ENCODE assay signal across 6 cellular contexts in the genomic region with DNA sequence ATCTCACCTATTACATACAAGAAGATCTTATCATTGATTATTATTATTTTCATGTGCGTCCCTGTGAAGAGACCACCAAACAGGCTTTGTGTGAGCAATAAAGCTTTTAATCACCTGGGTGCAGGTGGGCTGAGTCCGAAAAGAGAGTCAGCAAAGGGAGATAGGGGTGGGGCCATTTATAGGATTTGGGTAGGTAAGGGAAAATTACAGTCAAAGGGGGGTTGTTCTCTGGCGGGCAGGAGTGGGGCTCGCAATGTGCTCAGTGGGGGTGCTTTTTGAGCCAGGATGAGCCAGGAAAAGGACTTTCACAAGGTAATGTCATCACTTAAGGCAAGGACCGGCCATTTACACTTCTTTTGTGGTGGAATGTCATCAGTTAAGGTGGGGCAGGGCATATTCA.
A peak's percentile ranks its signal among the peaks of the same experiment; 100 is the strongest.
DNase-seq lines count a peak whose midpoint lies in the region; FAIRE-seq and TF ChIP-seq lines count a peak whose summit lies in the region.
"Not testable (repeated sequence)": the region's sequence is repeated elsewhere in the genome, so short reads cannot be mapped to it uniquely, and the experiment has no call there.

No MANE protein-coding gene starts in this region.

- CTCF ChIA-PET in H1 (lab: Charles Lee; ENCODE audit: partially characterized antibody), result interaction anchor here (1.1 to 1.4 kb wide), 3 partner anchors 70 to 90 kb away, joined by 3 to 6 read pairs (median 4); a partner anchor contains a TSS

- H3K4me2 ChIP-seq in H9 (ENCODE audit: insufficient read depth, insufficient read length, low read length) (peak overlapping the region; percentile 10), H1 (ENCODE audit: insufficient read depth in 1 of 2, low read depth in 2 of 2, low read length in 2 of 2) (peak overlapping the region; percentile 33 to 57)

- H3K9me3 ChIP-seq in ES-I3 (ENCODE audit: control insufficient read depth, insufficient read depth, low read length); H9 (ENCODE audit: control insufficient read depth, low read depth, low read length); HUES64 (ENCODE audit: insufficient read depth, low read depth, low read length); H1 (ENCODE audit: insufficient read depth in 2 of 2, low read depth in 1 of 2, low read length in 1 of 2); iPS DF 6.9 (ENCODE audit: control insufficient read depth, insufficient read depth, low read length); iPS-20b (ENCODE audit: insufficient read depth, low read depth, low read length): not testable (repeated sequence)

- not testable (repeated sequence) for TF ChIP-seq EP300 in H1 (IDR thresholded peaks at IDR 0.05; ENCODE audit: borderline replicate concordance in 1 of 2, low read depth in 2 of 2, low read length in 2 of 2)

- not testable (repeated sequence) for H3K27me3 Mint-ChIP-seq in H9 (ENCODE audit: low read depth)

- H4K5ac ChIP-seq in H9 (ENCODE audit: insufficient read length, low read depth, low read length), result not testable (repeated sequence)
- H4K5ac ChIP-seq in H1 (ENCODE audit: insufficient read length, low read depth, low read length), result peak overlapping the region; percentile 9

- WGBS in H9 (ENCODE audit: extremely low coverage, insufficient read length, low lambda C conversion rate), result no CpG with 5 or more reads among the region's 5 CpGs
- 9% methylated on average over 5 of the region's 5 CpGs for WGBS in HUES64
- 13% methylated on average over 4 of the region's 5 CpGs; no CpG with 5 or more reads in 1 of the 2 experiments for WGBS in H1 (ENCODE audit: extremely low coverage in 1 of 2, insufficient coverage in 1 of 2, insufficient read length in 1 of 2, insufficient replicate concordance in 2 of 2, low coverage in 1 of 2, low lambda C conversion rate in 2 of 2, missing lambda C conversion rate in 1 of 2), 2 experiments
- WGBS in iPS DF 6.9 (ENCODE audit: insufficient coverage, insufficient read length), result no CpG with 5 or more reads among the region's 5 CpGs

- peak; percentile 65 for DNase-seq in H9
- DNase-seq in H1 (ENCODE audit: low read depth in 1 of 2, low spot score in 2 of 2), result peak in 1 of 2 experiments; percentile 62
- not testable (repeated sequence) for DNase-seq in iPS DF 6.9 (ENCODE audit: low read depth, low spot score)

- H3T11ph ChIP-seq in H9 (ENCODE audit: low read length), result not testable (repeated sequence)

- not testable (repeated sequence) for H3K4ac ChIP-seq in H9 (ENCODE audit: low read depth, low read length); H1 (replicated peaks; ENCODE audit: insufficient read length, low read depth, low read length)

- H2BK5ac ChIP-seq in H9 (ENCODE audit: insufficient read length, low read length); H1 (ENCODE audit: low read depth, low read length): not testable (repeated sequence)

- not testable (repeated sequence) for H2AK5ac ChIP-seq in H9 (ENCODE audit: insufficient read length, low read length); H1 (ENCODE audit: low read depth, low read length)

- not testable (repeated sequence) for H2AFZ ChIP-seq in H9 (ENCODE audit: low read length); H1 (ENCODE audit: low read length)

- not testable (repeated sequence) for H4K91ac ChIP-seq in H9 (ENCODE audit: insufficient read length, low read depth, low read length); H1 (replicated peaks; ENCODE audit: insufficient read length, low read length)

- H3K18ac ChIP-seq in H9 (ENCODE audit: insufficient read length, low read depth, low read length); H1 (ENCODE audit: extremely low read depth, low read length): not testable (repeated sequence)

- not testable (repeated sequence) for H3K27ac ChIP-seq in H9 (ENCODE audit: insufficient read length, low read depth, low read length); H1 (ENCODE audit: low read depth, low read length); iPS DF 6.9 (ENCODE audit: low read length)
- peak overlapping the region; percentile 78; the same call in 1 of the 2 replicates for H3K27ac ChIP-seq in HUES64 (ENCODE audit: low read depth, low read length)
- peak overlapping the region; percentile 45 for H3K27ac ChIP-seq in iPS-20b (ENCODE audit: low read length)

- not testable (repeated sequence) for H3K23ac ChIP-seq in H9 (ENCODE audit: insufficient read length, low read depth, low read length); H1 (ENCODE audit: insufficient read length)

- H3K56ac ChIP-seq in H9 (ENCODE audit: insufficient read length, low read depth, low read length); H1 (replicated peaks; ENCODE audit: insufficient read length, low read depth, low read length): not testable (repeated sequence)

- H3K4me1 ChIP-seq in ES-I3 (ENCODE audit: insufficient read depth, low read length) (peaks cover 13% of the 10 kb centered on the region; the same call in 1 of the 2 replicates), HUES64 (ENCODE audit: insufficient read depth, low read length) (peaks cover 13% of the 10 kb centered on the region), H1 (replicated peaks in 1 of 4; ENCODE audit: control insufficient read depth in 3 of 4, insufficient read depth in 4 of 4, low read length in 3 of 4) (peaks cover 0 to 14% (median 6%) of the 10 kb centered on the region in 4 experiments; a peak in 2 of 7 replicates), iPS-20b (ENCODE audit: insufficient read depth, low read length) (peaks cover 10% of the 10 kb centered on the region)
- not testable (repeated sequence) for H3K4me1 ChIP-seq in H9 (ENCODE audit: insufficient read depth, low read length); iPS DF 6.9 (ENCODE audit: control insufficient read depth, insufficient read depth, low read length)

- not testable (repeated sequence) for H3K14ac ChIP-seq in H9 (ENCODE audit: insufficient read depth, low read length); H1 (ENCODE audit: insufficient read length)

- not testable (repeated sequence) for H3K9me3 Mint-ChIP-seq in H9

- not testable (repeated sequence) for H3K23me2 ChIP-seq in H9 (ENCODE audit: insufficient read length, low read depth, low read length, poor library complexity, severe bottlenecking); H1 (ENCODE audit: low read depth, low read length)

- not testable (repeated sequence) for H2BK15ac ChIP-seq in H9 (ENCODE audit: low read depth, low read length); H1 (ENCODE audit: low read length)

- not testable (repeated sequence) for TF ChIP-seq CTCF in H9 (conservative IDR thresholded peaks at IDR 0.05); H1 (IDR thresholded peaks at IDR 0.05; ENCODE audit: control extremely low read depth in 1 of 3, insufficient read depth in 1 of 3, low read depth in 1 of 3, low read length in 3 of 3)

- not testable (repeated sequence) for H2BK12ac ChIP-seq in H9 (ENCODE audit: insufficient read length, low read depth, low read length); H1 (ENCODE audit: low read depth, low read length)

- H3K79me1 ChIP-seq in H9 (ENCODE audit: insufficient read depth, low read depth, low read length, poor library complexity, severe bottlenecking); H1 (ENCODE audit: low read depth, low read length): not testable (repeated sequence)

- not testable (repeated sequence) for H3K36me3 ChIP-seq in ES-I3 (ENCODE audit: insufficient read depth, low read length); iPS DF 6.9 (ENCODE audit: control insufficient read depth, insufficient read depth, low read length)
- H3K36me3 ChIP-seq in HUES64 (ENCODE audit: insufficient read depth, low read length) (peaks cover 34% of the 10 kb centered on the region), H1 (ENCODE audit: control insufficient read depth in 2 of 4, insufficient read depth in 4 of 4, low read length in 3 of 4) (peaks cover 1 to 59% (median 17%) of the 10 kb centered on the region in 4 experiments; a peak in 7 of 8 replicates), iPS-20b (ENCODE audit: insufficient read depth, low read depth, low read length) (peaks cover 48% of the 10 kb centered on the region)

- not testable (repeated sequence) for H4K8ac ChIP-seq in H9 (replicated peaks; ENCODE audit: insufficient read length, low read depth, low read length); H1 (ENCODE audit: extremely low read depth, insufficient read depth, low read length)

- POLR2A ChIA-PET in H1 (lab: Charles Lee; ENCODE audit: partially characterized antibody), result interaction anchor here (0.8 to 13.3 kb wide), 12 partner anchors 12 to 94 kb away, joined by 3 to 208 read pairs (median 7); no protein-coding TSS in a partner anchor

- not testable (repeated sequence) for H4K20me1 ChIP-seq in H9 (ENCODE audit: control insufficient read depth, insufficient read depth, insufficient read length)
- H4K20me1 ChIP-seq in H1 (replicated peaks in 1 of 2; ENCODE audit: control insufficient read depth in 1 of 2, insufficient read depth in 2 of 2, low read length in 2 of 2), result peaks cover 4 to 10% of the 10 kb centered on the region in 2 experiments

- peak overlapping the region; percentile 76 to 85 (median 80) for H3K27ac Mint-ChIP-seq in H9

- peak in 1 of 2 experiments; percentile 23; a peak in 1 of 3 replicates for TF ChIP-seq POLR2A in H1 (IDR thresholded peaks at IDR 0.05; ENCODE audit: control extremely low read depth in 1 of 2, low read depth in 2 of 2, low read length in 2 of 2)

- H3K27me3 ChIP-seq in H9 (ENCODE audit: insufficient read depth, low read length); HUES64 (ENCODE audit: insufficient read depth, low read length); H1 (replicated peaks in 1 of 4; ENCODE audit: control insufficient read depth in 3 of 4, extremely low read depth in 1 of 4, insufficient read depth in 3 of 4, low read length in 3 of 4); iPS DF 6.9 (ENCODE audit: control insufficient read depth, insufficient read depth, low read length); iPS-20b (ENCODE audit: insufficient read depth, low read length): not testable (repeated sequence)

- peak overlapping the region; percentile 55 to 80 for H3K4me3 Mint-ChIP-seq in H9

- not testable (repeated sequence) for H2BK120ac ChIP-seq in H9 (ENCODE audit: low read depth, low read length, poor library complexity, severe bottlenecking); H1 (replicated peaks; ENCODE audit: low read depth, low read length)

- TF ChIP-seq RAD21 in H1 (IDR thresholded peaks at IDR 0.05 in 1 of 2, conservative IDR thresholded peaks at IDR 0.05 in 1 of 2; ENCODE audit: low read depth in 2 of 2, low read length in 2 of 2), result not testable (repeated sequence)

- H3K9ac ChIP-seq in ES-I3 (ENCODE audit: low read depth, low read length) (peak overlapping the region; percentile 19; the same call in 1 of the 2 replicates), HUES64 (ENCODE audit: low read depth, low read length) (peak overlapping the region; percentile 56; the same call in 1 of the 2 replicates), iPS-20b (ENCODE audit: low read depth, low read length) (peak overlapping the region; percentile 53)
- H3K9ac ChIP-seq in H9 (ENCODE audit: extremely low read depth, insufficient read length, low read length); H1 (replicated peaks in 1 of 4; ENCODE audit: extremely low read depth in 1 of 4, low read depth in 3 of 4, low read length in 3 of 4): not testable (repeated sequence)

- peaks cover 67 to 72% of the 10 kb centered on the region in 2 experiments for H3K4me1 Mint-ChIP-seq in H9

- peaks cover 33 to 87% (median 67%) of the 10 kb centered on the region in 3 experiments for H3K36me3 Mint-ChIP-seq in H9 (ENCODE audit: insufficient read depth in 1 of 3, low read depth in 3 of 3)

- H3K79me2 ChIP-seq in H9 (ENCODE audit: insufficient read depth, low read length) (peaks cover 11% of the 10 kb centered on the region; the same call in 1 of the 2 replicates), H1 (ENCODE audit: control insufficient read depth in 1 of 2, insufficient read depth in 2 of 2, low read length in 2 of 2) (peaks cover 0 to 35% of the 10 kb centered on the region in 2 experiments; a peak in 2 of 4 replicates)

- H2BK20ac ChIP-seq in H9 (ENCODE audit: low read depth, low read length, poor library complexity, severe bottlenecking); H1 (ENCODE audit: low read length): not testable (repeated sequence)

- peak overlapping the region; percentile 44 for H3K4me3 ChIP-seq in HUES64 (ENCODE audit: low read length)
- peak overlapping the region in 3 of 4 experiments; percentile 33 to 52 (median 35); a peak in 5 of 8 replicates for H3K4me3 ChIP-seq in H1 (ENCODE audit: extremely low read depth in 1 of 4, insufficient read depth in 2 of 4, low read depth in 3 of 4, low read length in 4 of 4)
- peak overlapping the region; percentile 33; the same call in 1 of the 2 replicates for H3K4me3 ChIP-seq in iPS DF 6.9 (ENCODE audit: low read length)
- peak overlapping the region; percentile 57; the same call in 1 of the 2 replicates for H3K4me3 ChIP-seq in iPS-20b (ENCODE audit: low read length)

- FAIRE-seq in H1 (lab: Jason Lieb, UNC), result not testable (repeated sequence)
